In genomic region chr10:126235091-126235978, GRCh38 we compare ENCODE assay signal across 20 cellular contexts.
DNase-seq lines count a peak whose midpoint lies in the region; ATAC-seq, FAIRE-seq and TF ChIP-seq lines count a peak whose summit lies in the region.
"Had no signal": no experiment of that assay in that cellular context is flagged by ENCODE, and none has a peak within 500 bp of the region (broad histone marks: within the 10 kb centered on the region; RNA-seq: fewer than 3 reads in every experiment).

No MANE protein-coding gene starts in this region.

- DNase-seq in Ammon's horn (ENCODE audit: low spot score) (peak; percentile 40), RCC 7860 (ENCODE audit: low spot score) (peak; percentile 49), AG20443 (ENCODE audit: low spot score) (no peak), neural progenitor cell (ENCODE audit: low spot score) (no peak), RKO (ENCODE audit: low spot score) (no peak)
- no peak for DNase-seq in naive thymus-derived CD4-positive, alpha-beta T cell
- DNase-seq: activated CD4-positive, alpha-beta T cell treated with anti-CD3 and anti-CD28 coated beads for 48 hours; central memory CD4-positive, alpha-beta T cell; effector CD4-positive, alpha-beta T cell; HCEC 1CT; NCI-H1694 treated with DMSO at 0.1 percent for 48 hours; ovary; stimulated activated naive CD4-positive, alpha-beta T cell had no signal

- peaks cover 0 to 2% (median 0%) of the 10 kb centered on the region in 7 donors for H3K4me1 Mint-ChIP-seq in naive thymus-derived CD4-positive, alpha-beta T cell
- peaks cover 20% of the 10 kb centered on the region for H3K4me1 Mint-ChIP-seq in neural progenitor cell

- ATAC-seq in esophagus mucosa, result peak; percentile 23
- ATAC-seq in naive thymus-derived CD4-positive, alpha-beta T cell, result peak; percentile 16
- no peak for ATAC-seq in GM18519 (IDR thresholded peaks at IDR 0.05; ENCODE audit: low FRiP score, unreplicated experiment)
- ATAC-seq: A549, Panc1 had no signal

- no peak overlapping the region for H3K4me2 ChIP-seq in neural progenitor cell
- H3K4me2 ChIP-seq: A549 had no signal

- intact Hi-C loops in naive thymus-derived CD4-positive, alpha-beta T cell (cut with micrococcal nuclease), result no loop called here

- H3K4me3 ChIP-seq in naive thymus-derived CD4-positive, alpha-beta T cell (ENCODE audit: low read length), result no peak overlapping the region
- H3K4me3 ChIP-seq in neural progenitor cell, result no peak overlapping the region
- H3K4me3 ChIP-seq: A549, ovary had no signal

- H2AFZ ChIP-seq in neural progenitor cell (replicated peaks), result no peak overlapping the region

- CTCF ChIA-PET in naive thymus-derived CD4-positive, alpha-beta T cell (lab: Charles Lee), result no interaction called here

- no peaks in the 10 kb centered on the region for H3F3A ChIP-seq in neural progenitor cell (ENCODE audit: low read depth)

- H3K27ac Mint-ChIP-seq in naive thymus-derived CD4-positive, alpha-beta T cell, result peak overlapping the region in 1 of 9 donors; percentile 51
- H3K27ac Mint-ChIP-seq in neural progenitor cell, result no peak overlapping the region
- H3K27ac Mint-ChIP-seq: activated T-helper 2 cell treated with anti-CD3 and anti-CD28 coated beads, Interferon-gamma antibody, Interleukin-2, Interleukin-4, amounts not matched to agents 10 μg/mL and 5 μg/mL and 100 μg/mL, durations not matched to agents 14 hours and 24 hours and 36 hours; type B pancreatic cell had no signal

- H3K27me3 Mint-ChIP-seq in naive thymus-derived CD4-positive, alpha-beta T cell, result peaks cover 0 to 23% (median 15%) of the 10 kb centered on the region in 5 donors
- peaks cover 2% of the 10 kb centered on the region for H3K27me3 Mint-ChIP-seq in neural progenitor cell (ENCODE audit: insufficient read depth, low read depth)

- H4K20me1 ChIP-seq in neural progenitor cell (ENCODE audit: low read depth), result no peaks in the 10 kb centered on the region

- H3K9ac ChIP-seq in neural progenitor cell, result no peak overlapping the region

- H3K4me3 Mint-ChIP-seq in naive thymus-derived CD4-positive, alpha-beta T cell, result no peak overlapping the region
- no peak overlapping the region for H3K4me3 Mint-ChIP-seq in neural progenitor cell
- H3K4me3 Mint-ChIP-seq: type B pancreatic cell had no signal

- H3K9me3 ChIP-seq in naive thymus-derived CD4-positive, alpha-beta T cell (ENCODE audit: control insufficient read depth in 2 of 3, low read length in 3 of 3), result peaks cover 0 to 10% (median 0%) of the 10 kb centered on the region in 3 experiments
- H3K9me3 ChIP-seq in neural progenitor cell (ENCODE audit: low read depth), result no peaks in the 10 kb centered on the region
- H3K9me3 ChIP-seq: A549, ovary had no signal

- TF ChIP-seq CTCF in neural progenitor cell (IDR thresholded peaks at IDR 0.05), result no peak

- peaks cover 3 to 29% (median 13%) of the 10 kb centered on the region in 11 donors for H3K9me3 Mint-ChIP-seq in naive thymus-derived CD4-positive, alpha-beta T cell
- no peaks in the 10 kb centered on the region for H3K9me3 Mint-ChIP-seq in neural progenitor cell
- H3K9me3 Mint-ChIP-seq: type B pancreatic cell had no signal

- H3K27me3 ChIP-seq in naive thymus-derived CD4-positive, alpha-beta T cell (ENCODE audit: control insufficient read depth in 2 of 2, insufficient read depth in 2 of 2, low read length in 2 of 2), result no peaks in the 10 kb centered on the region
- H3K27me3 ChIP-seq in neural progenitor cell, result no peaks in the 10 kb centered on the region
- H3K27me3 ChIP-seq: ovary had no signal

- no peaks in the 10 kb centered on the region for H3K36me3 ChIP-seq in naive thymus-derived CD4-positive, alpha-beta T cell (ENCODE audit: control insufficient read depth in 2 of 3, insufficient read depth in 3 of 3, low read length in 3 of 3)
- no peaks in the 10 kb centered on the region for H3K36me3 ChIP-seq in neural progenitor cell
- H3K36me3 ChIP-seq: ovary had no signal

- no peaks in the 10 kb centered on the region for H3K36me3 Mint-ChIP-seq in naive thymus-derived CD4-positive, alpha-beta T cell
- H3K36me3 Mint-ChIP-seq in neural progenitor cell, result no peaks in the 10 kb centered on the region
- H3K36me3 Mint-ChIP-seq: type B pancreatic cell had no signal

- no peak for FAIRE-seq in RCC 7860 (lab: Jason Lieb, UNC)
- FAIRE-seq: A549, GM12891 had no signal

- H3K27ac ChIP-seq in naive thymus-derived CD4-positive, alpha-beta T cell (ENCODE audit: low read depth, low read length), result no peak overlapping the region
- H3K27ac ChIP-seq in neural progenitor cell, result no peak overlapping the region
- H3K27ac ChIP-seq: A549, ovary had no signal

- H3K4me1 ChIP-seq in naive thymus-derived CD4-positive, alpha-beta T cell (ENCODE audit: control insufficient read depth in 2 of 2, insufficient read depth in 2 of 2, low read length in 2 of 2), result no peaks in the 10 kb centered on the region
- H3K4me1 ChIP-seq in neural progenitor cell, result peaks cover 14% of the 10 kb centered on the region
- H3K4me1 ChIP-seq: A549 had no signal

- no peaks in the 10 kb centered on the region for H3K79me2 ChIP-seq in neural progenitor cell (ENCODE audit: low read depth)

- POLR2A ChIA-PET in naive thymus-derived CD4-positive, alpha-beta T cell (lab: Charles Lee), result no interaction called here

Comparison
In these comparisons a context has a peak if more than half of its experiments do, and no peak if none do; other contexts are left out.
1. DNase-seq: peak in Ammon's horn (single experiment) and RCC 7860 (single experiment); none in naive thymus-derived CD4-positive, alpha-beta T cell (0 of 9), AG20443 (single experiment), neural progenitor cell (single experiment) and RKO (single experiment).